Comparison of ENCODE assay signal across 1 cellular context in genomic region chr18:77376043-77376732, GRCh38.
TF ChIP-seq lines count a peak whose summit lies in the region.

No MANE protein-coding gene starts in this region.

TF ChIP-seq in WTC11, 78 proteins besides CTCF, POLR2A, EP300 and RAD21 (continued from another document):
- TF ChIP-seq, protein P1, sequence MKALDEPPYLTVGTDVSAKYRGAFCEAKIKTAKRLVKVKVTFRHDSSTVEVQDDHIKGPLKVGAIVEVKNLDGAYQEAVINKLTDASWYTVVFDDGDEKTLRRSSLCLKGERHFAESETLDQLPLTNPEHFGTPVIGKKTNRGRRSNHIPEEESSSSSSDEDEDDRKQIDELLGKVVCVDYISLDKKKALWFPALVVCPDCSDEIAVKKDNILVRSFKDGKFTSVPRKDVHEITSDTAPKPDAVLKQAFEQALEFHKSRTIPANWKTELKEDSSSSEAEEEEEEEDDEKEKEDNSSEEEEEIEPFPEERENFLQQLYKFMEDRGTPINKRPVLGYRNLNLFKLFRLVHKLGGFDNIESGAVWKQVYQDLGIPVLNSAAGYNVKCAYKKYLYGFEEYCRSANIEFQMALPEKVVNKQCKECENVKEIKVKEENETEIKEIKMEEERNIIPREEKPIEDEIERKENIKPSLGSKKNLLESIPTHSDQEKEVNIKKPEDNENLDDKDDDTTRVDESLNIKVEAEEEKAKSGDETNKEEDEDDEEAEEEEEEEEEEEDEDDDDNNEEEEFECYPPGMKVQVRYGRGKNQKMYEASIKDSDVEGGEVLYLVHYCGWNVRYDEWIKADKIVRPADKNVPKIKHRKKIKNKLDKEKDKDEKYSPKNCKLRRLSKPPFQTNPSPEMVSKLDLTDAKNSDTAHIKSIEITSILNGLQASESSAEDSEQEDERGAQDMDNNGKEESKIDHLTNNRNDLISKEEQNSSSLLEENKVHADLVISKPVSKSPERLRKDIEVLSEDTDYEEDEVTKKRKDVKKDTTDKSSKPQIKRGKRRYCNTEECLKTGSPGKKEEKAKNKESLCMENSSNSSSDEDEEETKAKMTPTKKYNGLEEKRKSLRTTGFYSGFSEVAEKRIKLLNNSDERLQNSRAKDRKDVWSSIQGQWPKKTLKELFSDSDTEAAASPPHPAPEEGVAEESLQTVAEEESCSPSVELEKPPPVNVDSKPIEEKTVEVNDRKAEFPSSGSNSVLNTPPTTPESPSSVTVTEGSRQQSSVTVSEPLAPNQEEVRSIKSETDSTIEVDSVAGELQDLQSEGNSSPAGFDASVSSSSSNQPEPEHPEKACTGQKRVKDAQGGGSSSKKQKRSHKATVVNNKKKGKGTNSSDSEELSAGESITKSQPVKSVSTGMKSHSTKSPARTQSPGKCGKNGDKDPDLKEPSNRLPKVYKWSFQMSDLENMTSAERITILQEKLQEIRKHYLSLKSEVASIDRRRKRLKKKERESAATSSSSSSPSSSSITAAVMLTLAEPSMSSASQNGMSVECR (CRISPR knock-in tag; IDR thresholded peaks at IDR 0.05; ENCODE audit: borderline replicate concordance): no peak
- TF ChIP-seq, protein P2, sequence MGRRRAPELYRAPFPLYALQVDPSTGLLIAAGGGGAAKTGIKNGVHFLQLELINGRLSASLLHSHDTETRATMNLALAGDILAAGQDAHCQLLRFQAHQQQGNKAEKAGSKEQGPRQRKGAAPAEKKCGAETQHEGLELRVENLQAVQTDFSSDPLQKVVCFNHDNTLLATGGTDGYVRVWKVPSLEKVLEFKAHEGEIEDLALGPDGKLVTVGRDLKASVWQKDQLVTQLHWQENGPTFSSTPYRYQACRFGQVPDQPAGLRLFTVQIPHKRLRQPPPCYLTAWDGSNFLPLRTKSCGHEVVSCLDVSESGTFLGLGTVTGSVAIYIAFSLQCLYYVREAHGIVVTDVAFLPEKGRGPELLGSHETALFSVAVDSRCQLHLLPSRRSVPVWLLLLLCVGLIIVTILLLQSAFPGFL (CRISPR knock-in tag; IDR thresholded peaks at IDR 0.05; ENCODE audit: borderline replicate concordance): no peak
- no peak for TF ChIP-seq RORB (CRISPR knock-in tag; IDR thresholded peaks at IDR 0.05)
- no peak for TF ChIP-seq E2F5 (CRISPR knock-in tag; IDR thresholded peaks at IDR 0.05)
- no peak for TF ChIP-seq ESRRA (CRISPR knock-in tag; IDR thresholded peaks at IDR 0.05; ENCODE audit: borderline replicate concordance)
- TF ChIP-seq ZNF423 (CRISPR knock-in tag; IDR thresholded peaks at IDR 0.05): no peak
- TF ChIP-seq USF1 (CRISPR knock-in tag; IDR thresholded peaks at IDR 0.05): no peak
- no peak for TF ChIP-seq GTF2I (CRISPR knock-in tag; conservative IDR thresholded peaks at IDR 0.05)
- TF ChIP-seq, protein P3, sequence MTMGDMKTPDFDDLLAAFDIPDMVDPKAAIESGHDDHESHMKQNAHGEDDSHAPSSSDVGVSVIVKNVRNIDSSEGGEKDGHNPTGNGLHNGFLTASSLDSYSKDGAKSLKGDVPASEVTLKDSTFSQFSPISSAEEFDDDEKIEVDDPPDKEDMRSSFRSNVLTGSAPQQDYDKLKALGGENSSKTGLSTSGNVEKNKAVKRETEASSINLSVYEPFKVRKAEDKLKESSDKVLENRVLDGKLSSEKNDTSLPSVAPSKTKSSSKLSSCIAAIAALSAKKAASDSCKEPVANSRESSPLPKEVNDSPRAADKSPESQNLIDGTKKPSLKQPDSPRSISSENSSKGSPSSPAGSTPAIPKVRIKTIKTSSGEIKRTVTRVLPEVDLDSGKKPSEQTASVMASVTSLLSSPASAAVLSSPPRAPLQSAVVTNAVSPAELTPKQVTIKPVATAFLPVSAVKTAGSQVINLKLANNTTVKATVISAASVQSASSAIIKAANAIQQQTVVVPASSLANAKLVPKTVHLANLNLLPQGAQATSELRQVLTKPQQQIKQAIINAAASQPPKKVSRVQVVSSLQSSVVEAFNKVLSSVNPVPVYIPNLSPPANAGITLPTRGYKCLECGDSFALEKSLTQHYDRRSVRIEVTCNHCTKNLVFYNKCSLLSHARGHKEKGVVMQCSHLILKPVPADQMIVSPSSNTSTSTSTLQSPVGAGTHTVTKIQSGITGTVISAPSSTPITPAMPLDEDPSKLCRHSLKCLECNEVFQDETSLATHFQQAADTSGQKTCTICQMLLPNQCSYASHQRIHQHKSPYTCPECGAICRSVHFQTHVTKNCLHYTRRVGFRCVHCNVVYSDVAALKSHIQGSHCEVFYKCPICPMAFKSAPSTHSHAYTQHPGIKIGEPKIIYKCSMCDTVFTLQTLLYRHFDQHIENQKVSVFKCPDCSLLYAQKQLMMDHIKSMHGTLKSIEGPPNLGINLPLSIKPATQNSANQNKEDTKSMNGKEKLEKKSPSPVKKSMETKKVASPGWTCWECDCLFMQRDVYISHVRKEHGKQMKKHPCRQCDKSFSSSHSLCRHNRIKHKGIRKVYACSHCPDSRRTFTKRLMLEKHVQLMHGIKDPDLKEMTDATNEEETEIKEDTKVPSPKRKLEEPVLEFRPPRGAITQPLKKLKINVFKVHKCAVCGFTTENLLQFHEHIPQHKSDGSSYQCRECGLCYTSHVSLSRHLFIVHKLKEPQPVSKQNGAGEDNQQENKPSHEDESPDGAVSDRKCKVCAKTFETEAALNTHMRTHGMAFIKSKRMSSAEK (CRISPR knock-in tag; IDR thresholded peaks at IDR 0.05; ENCODE audit: borderline replicate concordance): no peak
- no peak for TF ChIP-seq ZNF281 (CRISPR knock-in tag; IDR thresholded peaks at IDR 0.05)
- TF ChIP-seq, protein P4, sequence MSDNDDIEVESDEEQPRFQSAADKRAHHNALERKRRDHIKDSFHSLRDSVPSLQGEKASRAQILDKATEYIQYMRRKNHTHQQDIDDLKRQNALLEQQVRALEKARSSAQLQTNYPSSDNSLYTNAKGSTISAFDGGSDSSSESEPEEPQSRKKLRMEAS (CRISPR knock-in tag; IDR thresholded peaks at IDR 0.05): no peak
- no peak for TF ChIP-seq MXD4 (CRISPR knock-in tag; IDR thresholded peaks at IDR 0.05; ENCODE audit: borderline replicate concordance)
- no peak for TF ChIP-seq CREB1 (CRISPR knock-in tag; IDR thresholded peaks at IDR 0.05)
- no peak for TF ChIP-seq AR (CRISPR knock-in tag; IDR thresholded peaks at IDR 0.05)
